26 cellular contexts compared by ENCODE assay signal in the genomic region with DNA sequence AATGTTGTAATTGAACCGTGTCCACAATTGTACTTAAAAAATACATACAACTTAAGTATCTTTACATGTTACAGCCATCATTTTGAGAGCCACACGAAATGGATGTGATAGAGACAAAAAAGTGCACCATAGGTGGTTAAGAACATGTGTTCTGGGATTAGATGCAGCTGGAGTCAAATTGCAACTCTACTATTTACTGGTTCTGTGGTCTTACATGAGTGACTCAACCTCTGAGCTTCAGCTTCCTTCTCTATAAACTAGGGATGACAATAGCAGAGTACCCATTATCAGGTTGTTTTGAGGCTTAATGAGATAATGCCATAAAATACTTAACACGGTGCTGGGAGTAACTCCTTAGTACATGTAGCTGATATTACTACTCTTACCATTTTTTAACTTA.
DNase-seq lines count a peak whose midpoint lies in the region; ATAC-seq and TF ChIP-seq lines count a peak whose summit lies in the region.
"Had no signal": no experiment of that assay in that cellular context is flagged by ENCODE, and none has a peak within 500 bp of the region (broad histone marks: within the 10 kb centered on the region; RNA-seq: fewer than 3 reads in every experiment).

No MANE protein-coding gene starts in this region.

- no peaks in the 10 kb centered on the region for H3K36me3 ChIP-seq in right atrium auricular region
- no peaks in the 10 kb centered on the region for H3K36me3 ChIP-seq in ovary
- H3K36me3 ChIP-seq: BLaER1, MG63, SJCRH30 had no signal

- DNase-seq in NCI-H82 (lab: John Stamatoyannopoulos, UW) (peak; percentile 21), NCI-H82 treated with DMSO at 0.1 percent for 48 hours (lab: John Stamatoyannopoulos, UW; ENCODE audit: unreplicated experiment) (no peak), RPMI7951 (ENCODE audit: low read depth) (peak; percentile 64), renal cortical epithelial cell (ENCODE audit: low read depth) (peak; percentile 2), right atrium auricular region (ENCODE audit: low spot score) (no peak), ovary (no peak)
- DNase-seq: activated B cell treated with CpG ODN at 0.5 μM for 24 hours; activated CD4-positive, alpha-beta T cell treated with anti-CD3 and anti-CD28 coated beads, Interleukin-2, amount 50 U/mL, for 48 hours; activated naive CD4-positive, alpha-beta T cell treated with anti-CD3 and anti-CD28 coated beads, Interleukin-2, amount 10 ng/mL, durations not matched to agents 7 days and 5 days; effector CD8-positive, alpha-beta T cell; MG63; mucosa of descending colon; NCI-H1105 treated with DMSO at 0.1 percent for 48 hours; NCI-H2081; nephron progenitor cell; retina; stimulated activated CD4-positive, alpha-beta T cell treated with anti-CD3 and anti-CD28 coated beads, Interleukin-4, amount 100 ng/mL, for 24 hours; substantia nigra; T-helper 1 cell had no signal

- H3K4me3 ChIP-seq in right atrium auricular region: no peak overlapping the region
- no peak overlapping the region for H3K4me3 ChIP-seq in ovary
- H3K4me3 ChIP-seq: BLaER1, GM12878, lung, MG63, mucosa of descending colon, SJCRH30 had no signal

- H3K9me3 ChIP-seq in right atrium auricular region: no peaks in the 10 kb centered on the region
- H3K9me3 ChIP-seq in ovary: no peaks in the 10 kb centered on the region
- H3K9me3 ChIP-seq: BLaER1, MG63, mucosa of descending colon, SJCRH30 had no signal

- H3K4me1 ChIP-seq in right atrium auricular region: no peaks in the 10 kb centered on the region
- no peaks in the 10 kb centered on the region for H3K4me1 ChIP-seq in ovary (ENCODE audit: insufficient read depth)
- H3K4me1 ChIP-seq: SJCRH30 had no signal

- intact Hi-C loops in ovary (cut with DNase I): no loop called here

- TF ChIP-seq CTCF in right atrium auricular region (IDR thresholded peaks at IDR 0.05) (no peak), ovary (IDR thresholded peaks at IDR 0.05) (no peak)

- peak; percentile 49 for ATAC-seq in HG03442 (IDR thresholded peaks at IDR 0.05; ENCODE audit: unreplicated experiment)
- ATAC-seq in HG03457 (IDR thresholded peaks at IDR 0.05; ENCODE audit: unreplicated experiment): no peak
- ATAC-seq: GM12878; mucosa of descending colon; stimulated activated memory B cell treated with anti-CD40 and anti-IgM and Interleukin-4, amounts not matched to agents 10 μg/mL and 1 μg/mL and 100 μg/mL, for 72 hours had no signal

- no peak overlapping the region for H3K27ac ChIP-seq in right atrium auricular region
- H3K27ac ChIP-seq in ovary: no peak overlapping the region
- H3K27ac ChIP-seq: BLaER1, SJCRH30 had no signal

- TF ChIP-seq EP300 in ovary (IDR thresholded peaks at IDR 0.05): no peak

- TF ChIP-seq POLR2A in ovary (IDR thresholded peaks at IDR 0.05): no peak

- H3K27me3 ChIP-seq in right atrium auricular region (no peaks in the 10 kb centered on the region), ovary (no peaks in the 10 kb centered on the region)
- H3K27me3 ChIP-seq: BLaER1, MG63, SJCRH30 had no signal

- 41 to 54% (median 48%) methylated on average over 3 of the region's 3 CpGs for WGBS in ovary, 3 donors

Comparison
In these comparisons a context has a peak if more than half of its experiments do, and no peak if none do; other contexts are left out.
1. DNase-seq: peak in NCI-H82 (single experiment), RPMI7951 (single experiment) and renal cortical epithelial cell (single experiment); none in NCI-H82 treated with DMSO at 0.1 percent for 48 hours (single experiment), right atrium auricular region (single experiment) and ovary (0 of 5).